ENCODE assay signal across 1 cellular context in the genomic region with DNA sequence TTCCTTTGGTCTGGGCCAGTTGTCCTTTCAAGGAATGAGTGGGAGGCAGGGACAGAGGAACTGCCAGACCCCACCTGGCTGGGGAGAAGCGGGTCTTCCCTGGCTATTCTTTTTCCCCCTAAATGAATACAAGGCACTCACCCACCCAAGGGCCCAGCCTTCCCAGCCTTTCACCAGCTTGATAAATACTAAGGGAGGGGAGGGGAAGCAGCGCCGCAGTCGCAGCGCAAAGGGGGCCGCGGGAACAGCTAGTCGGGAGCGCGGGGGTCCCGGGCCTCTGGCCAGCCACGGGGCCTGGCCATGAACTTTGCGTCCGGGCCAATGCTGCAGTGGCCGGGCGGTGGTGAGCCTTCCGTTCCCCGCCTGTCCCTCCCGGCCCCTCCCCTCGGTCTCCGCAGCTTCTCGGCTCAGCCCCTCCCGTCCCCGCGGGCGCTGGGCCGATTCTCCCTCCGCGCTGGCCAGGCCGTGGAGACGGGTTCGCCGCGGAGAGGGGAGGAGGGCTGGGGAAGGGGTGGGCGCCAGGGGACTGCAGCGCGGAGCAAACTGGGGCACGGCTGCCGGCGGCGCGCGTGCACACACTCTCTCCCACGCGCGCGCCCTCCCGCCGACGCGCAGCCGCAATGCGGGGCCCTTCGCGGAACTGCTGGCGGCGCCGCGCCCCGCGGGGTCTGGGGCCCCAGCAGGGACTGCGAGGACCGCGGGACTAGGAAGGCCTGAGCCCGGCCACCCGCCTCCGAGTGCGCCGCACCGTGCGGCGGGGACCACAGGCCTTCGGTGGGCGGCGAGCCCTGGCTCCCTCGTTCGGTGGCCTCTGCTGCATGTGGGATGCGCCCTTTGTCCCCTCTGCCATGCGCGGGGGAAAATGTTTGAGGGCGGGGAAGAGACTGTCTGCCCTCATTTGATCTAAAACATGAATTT.
TF ChIP-seq lines count a peak whose summit lies in the region.

No MANE protein-coding gene starts in this region.

TF ChIP-seq in GM23338, 12 proteins besides CTCF, POLR2A, EP300 and RAD21 (continued from another document):
- TF ChIP-seq, protein P1, sequence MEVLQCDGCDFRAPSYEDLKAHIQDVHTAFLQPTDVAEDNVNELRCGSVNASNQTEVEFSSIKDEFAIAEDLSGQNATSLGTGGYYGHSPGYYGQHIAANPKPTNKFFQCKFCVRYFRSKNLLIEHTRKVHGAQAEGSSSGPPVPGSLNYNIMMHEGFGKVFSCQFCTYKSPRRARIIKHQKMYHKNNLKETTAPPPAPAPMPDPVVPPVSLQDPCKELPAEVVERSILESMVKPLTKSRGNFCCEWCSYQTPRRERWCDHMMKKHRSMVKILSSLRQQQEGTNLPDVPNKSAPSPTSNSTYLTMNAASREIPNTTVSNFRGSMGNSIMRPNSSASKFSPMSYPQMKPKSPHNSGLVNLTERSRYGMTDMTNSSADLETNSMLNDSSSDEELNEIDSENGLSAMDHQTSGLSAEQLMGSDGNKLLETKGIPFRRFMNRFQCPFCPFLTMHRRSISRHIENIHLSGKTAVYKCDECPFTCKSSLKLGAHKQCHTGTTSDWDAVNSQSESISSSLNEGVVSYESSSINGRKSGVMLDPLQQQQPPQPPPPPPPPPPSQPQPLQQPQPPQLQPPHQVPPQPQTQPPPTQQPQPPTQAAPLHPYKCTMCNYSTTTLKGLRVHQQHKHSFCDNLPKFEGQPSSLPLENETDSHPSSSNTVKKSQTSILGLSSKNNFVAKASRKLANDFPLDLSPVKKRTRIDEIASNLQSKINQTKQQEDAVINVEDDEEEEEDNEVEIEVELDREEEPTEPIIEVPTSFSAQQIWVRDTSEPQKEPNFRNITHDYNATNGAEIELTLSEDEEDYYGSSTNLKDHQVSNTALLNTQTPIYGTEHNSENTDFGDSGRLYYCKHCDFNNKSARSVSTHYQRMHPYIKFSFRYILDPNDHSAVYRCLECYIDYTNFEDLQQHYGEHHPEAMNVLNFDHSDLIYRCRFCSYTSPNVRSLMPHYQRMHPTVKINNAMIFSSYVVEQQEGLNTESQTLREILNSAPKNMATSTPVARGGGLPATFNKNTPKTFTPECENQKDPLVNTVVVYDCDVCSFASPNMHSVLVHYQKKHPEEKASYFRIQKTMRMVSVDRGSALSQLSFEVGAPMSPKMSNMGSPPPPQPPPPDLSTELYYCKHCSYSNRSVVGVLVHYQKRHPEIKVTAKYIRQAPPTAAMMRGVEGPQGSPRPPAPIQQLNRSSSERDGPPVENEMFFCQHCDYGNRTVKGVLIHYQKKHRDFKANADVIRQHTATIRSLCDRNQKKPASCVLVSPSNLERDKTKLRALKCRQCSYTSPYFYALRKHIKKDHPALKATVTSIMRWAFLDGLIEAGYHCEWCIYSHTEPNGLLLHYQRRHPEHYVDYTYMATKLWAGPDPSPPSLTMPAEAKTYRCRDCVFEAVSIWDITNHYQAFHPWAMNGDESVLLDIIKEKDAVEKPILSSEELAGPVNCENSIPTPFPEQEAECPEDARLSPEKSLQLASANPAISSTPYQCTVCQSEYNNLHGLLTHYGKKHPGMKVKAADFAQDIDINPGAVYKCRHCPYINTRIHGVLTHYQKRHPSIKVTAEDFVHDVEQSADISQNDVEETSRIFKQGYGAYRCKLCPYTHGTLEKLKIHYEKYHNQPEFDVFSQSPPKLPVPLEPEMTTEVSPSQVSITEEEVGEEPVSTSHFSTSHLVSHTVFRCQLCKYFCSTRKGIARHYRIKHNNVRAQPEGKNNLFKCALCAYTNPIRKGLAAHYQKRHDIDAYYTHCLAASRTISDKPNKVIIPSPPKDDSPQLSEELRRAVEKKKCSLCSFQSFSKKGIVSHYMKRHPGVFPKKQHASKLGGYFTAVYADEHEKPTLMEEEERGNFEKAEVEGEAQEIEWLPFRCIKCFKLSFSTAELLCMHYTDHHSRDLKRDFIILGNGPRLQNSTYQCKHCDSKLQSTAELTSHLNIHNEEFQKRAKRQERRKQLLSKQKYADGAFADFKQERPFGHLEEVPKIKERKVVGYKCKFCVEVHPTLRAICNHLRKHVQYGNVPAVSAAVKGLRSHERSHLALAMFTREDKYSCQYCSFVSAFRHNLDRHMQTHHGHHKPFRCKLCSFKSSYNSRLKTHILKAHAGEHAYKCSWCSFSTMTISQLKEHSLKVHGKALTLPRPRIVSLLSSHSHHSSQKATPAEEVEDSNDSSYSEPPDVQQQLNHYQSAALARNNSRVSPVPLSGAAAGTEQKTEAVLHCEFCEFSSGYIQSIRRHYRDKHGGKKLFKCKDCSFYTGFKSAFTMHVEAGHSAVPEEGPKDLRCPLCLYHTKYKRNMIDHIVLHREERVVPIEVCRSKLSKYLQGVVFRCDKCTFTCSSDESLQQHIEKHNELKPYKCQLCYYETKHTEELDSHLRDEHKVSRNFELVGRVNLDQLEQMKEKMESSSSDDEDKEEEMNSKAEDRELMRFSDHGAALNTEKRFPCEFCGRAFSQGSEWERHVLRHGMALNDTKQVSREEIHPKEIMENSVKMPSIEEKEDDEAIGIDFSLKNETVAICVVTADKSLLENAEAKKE (CRISPR knock-in tag; IDR thresholded peaks at IDR 0.05): no peak
- no peak for TF ChIP-seq EZH2phosphoT487 (IDR thresholded peaks at IDR 0.05; ENCODE audit: unreplicated experiment)
- TF ChIP-seq STAT1 (IDR thresholded peaks at IDR 0.05; ENCODE audit: unreplicated experiment): no peak
- TF ChIP-seq EZH2 (IDR thresholded peaks at IDR 0.05; ENCODE audit: low read depth, unreplicated experiment): peak; percentile 47
TF ChIP-seq in GM23338: peak in this region for 1.
